Comparison of ENCODE assay signal across 27 cellular contexts in genomic region chr10:117135026-117135372, GRCh38. TPM values are rescaled to one million over a fixed set of nuclear protein-coding genes. Genes with fewer than 3 reads are reported as not detected.
DNase-seq lines count a peak whose midpoint lies in the region; ATAC-seq, FAIRE-seq and TF ChIP-seq lines count a peak whose summit lies in the region.
"Had no signal": no experiment of that assay in that cellular context is flagged by ENCODE, and none has a peak within 500 bp of the region (broad histone marks: within the 10 kb centered on the region; RNA-seq: fewer than 3 reads in every experiment).

No MANE protein-coding gene starts in this region.

- no peak overlapping the region for H3K14ac ChIP-seq in H1 (ENCODE audit: insufficient read length)

- H2AK5ac ChIP-seq in H1 (ENCODE audit: low read depth, low read length): no peak overlapping the region; the same call in 1 of the 2 replicates

- H3K23ac ChIP-seq in H1 (ENCODE audit: insufficient read length): no peak overlapping the region

- 7% methylated on average over 6 of the region's 6 CpGs; no CpG with 5 or more reads in 1 of the 2 experiments for WGBS in H1 (ENCODE audit: extremely low coverage in 1 of 2, insufficient coverage in 1 of 2, insufficient read length in 1 of 2, insufficient replicate concordance in 2 of 2, low coverage in 1 of 2, low lambda C conversion rate in 2 of 2, missing lambda C conversion rate in 1 of 2), 2 experiments
- WGBS in mesodermal cell (ENCODE audit: insufficient coverage in 2 of 2), 2 experiments: 18 to 21% methylated on average over 4 of the region's 6 CpGs
- WGBS in testis, 2 donors: 59 to 61% methylated on average over 6 of the region's 6 CpGs

- no peak overlapping the region for H3K4ac ChIP-seq in H1 (replicated peaks; ENCODE audit: insufficient read length, low read depth, low read length)

- H3K27me3 ChIP-seq in left ventricle myocardium inferior (ENCODE audit: low read depth): peaks cover 99% of the 10 kb centered on the region
- peaks cover 97 to 99% (median 98%) of the 10 kb centered on the region in 4 experiments for H3K27me3 ChIP-seq in H1 (replicated peaks in 1 of 4; ENCODE audit: control insufficient read depth in 3 of 4, extremely low read depth in 1 of 4, insufficient read depth in 3 of 4, low read length in 3 of 4)
- H3K27me3 ChIP-seq in testis: no peaks in the 10 kb centered on the region
- H3K27me3 ChIP-seq in SJCRH30: no peaks in the 10 kb centered on the region

- no peak overlapping the region for H2BK120ac ChIP-seq in H1 (replicated peaks; ENCODE audit: low read depth, low read length)

- no peak overlapping the region for H3K18ac ChIP-seq in H1 (ENCODE audit: extremely low read depth, low read length)

- H4K20me1 ChIP-seq in H1 (replicated peaks in 1 of 2; ENCODE audit: control insufficient read depth in 1 of 2, insufficient read depth in 2 of 2, low read length in 2 of 2): peaks cover 10 to 12% of the 10 kb centered on the region in 2 experiments

- H3K9me3 ChIP-seq in left ventricle myocardium inferior (replicated peaks): no peaks in the 10 kb centered on the region
- H3K9me3 ChIP-seq in H1 (ENCODE audit: insufficient read depth in 2 of 2, low read depth in 1 of 2, low read length in 1 of 2): no peaks in the 10 kb centered on the region
- H3K9me3 ChIP-seq in mesodermal cell (ENCODE audit: control insufficient read depth, low read length): no peaks in the 10 kb centered on the region
- H3K9me3 ChIP-seq in testis: no peaks in the 10 kb centered on the region
- no peaks in the 10 kb centered on the region for H3K9me3 ChIP-seq in SJCRH30 (replicated peaks)
- H3K9me3 ChIP-seq: upper lobe of left lung had no signal

- H3K4me1 ChIP-seq in left ventricle myocardium inferior (peaks cover 57% of the 10 kb centered on the region), H1 (replicated peaks in 1 of 4; ENCODE audit: control insufficient read depth in 3 of 4, insufficient read depth in 4 of 4, low read length in 3 of 4) (peaks cover 6 to 38% (median 17%) of the 10 kb centered on the region in 4 experiments), mesodermal cell (ENCODE audit: control insufficient read depth, insufficient read depth, low read length, poor library complexity, severe bottlenecking) (peaks cover 42% of the 10 kb centered on the region), testis (peaks cover 8% of the 10 kb centered on the region), SJCRH30 (peaks cover under 1% of the 10 kb centered on the region)

- DNase-seq in left ventricle myocardium inferior (no peak), left ventricle myocardium superior (no peak), H1 (ENCODE audit: low read depth in 1 of 2, low spot score in 2 of 2) (no peak), testis (no peak), SJCRH30 (no peak)
- DNase-seq: activated CD4-positive, alpha-beta T cell treated with anti-CD3 and anti-CD28 coated beads, Interleukin-2, amount 10 ng/mL, durations not matched to agents 7 days and 5 days; DMS79; immature natural killer cell; IMR-90; NCI-H1105 treated with DMSO at 0.1 percent for 48 hours; NCI-H2107; NCI-H510A treated with DMSO at 0.1 percent for 48 hours; Peyer's patch; stimulated activated CD4-positive, alpha-beta T cell treated with anti-CD3 and anti-CD28 coated beads, Interleukin-4, amount 100 ng/mL, for 4 hours had no signal

- TF ChIP-seq POLR2A in H1 (IDR thresholded peaks at IDR 0.05; ENCODE audit: control extremely low read depth in 1 of 2, low read depth in 2 of 2, low read length in 2 of 2) (no peak), testis (IDR thresholded peaks at IDR 0.05) (no peak)

- H2BK5ac ChIP-seq in H1 (ENCODE audit: low read depth, low read length): no peak overlapping the region

- H4K91ac ChIP-seq in H1 (replicated peaks; ENCODE audit: insufficient read length, low read length): no peak overlapping the region

- H3K4me3 ChIP-seq in left ventricle myocardium inferior: peak overlapping the region; percentile 47
- H3K4me3 ChIP-seq in H1 (ENCODE audit: extremely low read depth in 1 of 4, insufficient read depth in 2 of 4, low read depth in 3 of 4, low read length in 4 of 4): peak overlapping the region; percentile 11 to 55 (median 26); a peak in 5 of 8 replicates
- H3K4me3 ChIP-seq in mesodermal cell (ENCODE audit: extremely low read depth, insufficient read depth, low read length, poor library complexity, severe bottlenecking): peak overlapping the region; percentile 19
- peak overlapping the region; percentile 21 to 34 for H3K4me3 ChIP-seq in testis
- no peak overlapping the region for H3K4me3 ChIP-seq in SJCRH30

- TF ChIP-seq RAD21 in H1 (IDR thresholded peaks at IDR 0.05 in 1 of 2, conservative IDR thresholded peaks at IDR 0.05 in 1 of 2; ENCODE audit: low read depth in 2 of 2, low read length in 2 of 2): no peak

- H3K56ac ChIP-seq in H1 (replicated peaks; ENCODE audit: insufficient read length, low read depth, low read length): no peak overlapping the region

- TF ChIP-seq CTCF in left ventricle myocardium inferior (IDR thresholded peaks at IDR 0.05; ENCODE audit: borderline replicate concordance) (no peak), H1 (IDR thresholded peaks at IDR 0.05; ENCODE audit: control extremely low read depth in 1 of 3, insufficient read depth in 1 of 3, low read depth in 1 of 3, low read length in 3 of 3) (no peak), testis (IDR thresholded peaks at IDR 0.05) (no peak)

- H3K4me2 ChIP-seq in H1 (ENCODE audit: insufficient read depth in 1 of 2, low read depth in 2 of 2, low read length in 2 of 2): peak overlapping the region; percentile 63 to 78

- no peak overlapping the region for H2AFZ ChIP-seq in H1 (ENCODE audit: low read length)

- ATAC-seq in left ventricle myocardium superior (no peak), SK-N-SH treated with all-trans-retinoic acid at 6 μM for 48 hours (no peak), HG02885 (IDR thresholded peaks at IDR 0.05; ENCODE audit: poor library complexity, unreplicated experiment) (no peak)
- ATAC-seq: activated T-helper 17 cell treated with anti-CD3 and anti-CD28 coated beads, Interleukin-2, amount 50 U/mL, for 72 hours had no signal

- H4K8ac ChIP-seq in H1 (ENCODE audit: extremely low read depth, insufficient read depth, low read length): no peak overlapping the region

- H2BK15ac ChIP-seq in H1 (ENCODE audit: low read length): no peak overlapping the region

- intact Hi-C loops in left ventricle myocardium inferior (cut with micrococcal nuclease): no loop called here
- intact Hi-C loops in left ventricle myocardium superior (cut with micrococcal nuclease): no loop called here
- intact Hi-C loops in testis (cut with DNase I; ENCODE audit: low total_unique reads): no loop called here

- CTCF ChIA-PET in H1 (lab: Charles Lee; ENCODE audit: partially characterized antibody): interaction anchor here (0.7 to 13.8 kb wide), 15 partner anchors 8 to 413 kb away, joined by 3 to 212 read pairs (median 5); no protein-coding TSS in a partner anchor

- no peak overlapping the region for H4K5ac ChIP-seq in H1 (ENCODE audit: insufficient read length, low read depth, low read length)

- no peaks in the 10 kb centered on the region for H3K79me2 ChIP-seq in H1 (ENCODE audit: control insufficient read depth in 1 of 2, insufficient read depth in 2 of 2, low read length in 2 of 2)

- no peak for TF ChIP-seq EP300 in H1 (IDR thresholded peaks at IDR 0.05; ENCODE audit: borderline replicate concordance in 1 of 2, low read depth in 2 of 2, low read length in 2 of 2)

- H3K27ac ChIP-seq in left ventricle myocardium inferior (replicated peaks) (no peak overlapping the region), H1 (ENCODE audit: low read depth, low read length) (no peak overlapping the region), mesodermal cell (ENCODE audit: low read depth, low read length, severe bottlenecking) (peak overlapping the region; percentile 39), testis (no peak overlapping the region), SJCRH30 (no peak overlapping the region)
- H3K27ac ChIP-seq: 22Rv1, Peyer's patch, upper lobe of left lung had no signal

- H3K36me3 ChIP-seq in left ventricle myocardium inferior (no peaks in the 10 kb centered on the region), H1 (ENCODE audit: control insufficient read depth in 2 of 4, insufficient read depth in 4 of 4, low read length in 3 of 4) (peaks cover 0 to 7% (median 0%) of the 10 kb centered on the region in 4 experiments; a peak in 1 of 8 replicates), mesodermal cell (ENCODE audit: control insufficient read depth, insufficient read depth, low read length) (no peaks in the 10 kb centered on the region), testis (ENCODE audit: low read depth, missing control alignments) (no peaks in the 10 kb centered on the region), SJCRH30 (no peaks in the 10 kb centered on the region)
- H3K36me3 ChIP-seq: Peyer's patch, upper lobe of left lung had no signal

- H2BK12ac ChIP-seq in H1 (ENCODE audit: low read depth, low read length): no peak overlapping the region

- H2BK20ac ChIP-seq in H1 (ENCODE audit: low read length): no peak overlapping the region

- H3K23me2 ChIP-seq in H1 (ENCODE audit: low read depth, low read length): peaks cover 7% of the 10 kb centered on the region; the same call in 1 of the 2 replicates

- FAIRE-seq in H1 (lab: Jason Lieb, UNC): no peak
- FAIRE-seq: colon, GM12891 had no signal

- H3K79me1 ChIP-seq in H1 (ENCODE audit: low read depth, low read length): no peaks in the 10 kb centered on the region

- H3K9ac ChIP-seq in H1 (replicated peaks in 1 of 4; ENCODE audit: extremely low read depth in 1 of 4, low read depth in 3 of 4, low read length in 3 of 4): no peak overlapping the region

- POLR2A ChIA-PET in H1 (lab: Charles Lee; ENCODE audit: partially characterized antibody): interaction anchor here (1.1 to 4.5 kb wide), 4 partner anchors 25 to 398 kb away, joined by 3 to 24 read pairs (median 8); no protein-coding TSS in a partner anchor

TF ChIP-seq in H1, 55 proteins besides CTCF, POLR2A, EP300 and RAD21 (continues in another document):
- no peak for TF ChIP-seq ASH2L (IDR thresholded peaks at IDR 0.05; ENCODE audit: low read length)

RNA-seq across cellular contexts. Expression of gene VAX1, which starts 3.1 kb away (rescaled TPM):
- total RNA-seq in left ventricle myocardium inferior (not detected), left ventricle myocardium superior (not detected), testis (under 1 TPM; 0.56 to 0.71 TPM)
- not detected in 2 replicates for total RNA-seq in H1 (2021; fragmentation: NEBNext Ultra II Directional; extraction: Animal tissue kit (Norgen Biotek cat#: 25700))
- polyA plus RNA-seq in H1 (2011; rRNA removed) (0.09 TPM in 1 of 2 replicates, not detected in the other), testis (ENCODE audit: insufficient read depth, low read depth, low replicate concordance) (0.47 TPM)
- polyA plus RNA-seq in H1 (2011; cell fraction: cytosol; rRNA removed): not detected
- polyA plus RNA-seq in H1 (2011; cell fraction: nucleus; rRNA removed): not detected
- polyA plus RNA-seq in H1 (2012, experiment 1 of 2): not detected in 4 replicates
- polyA plus RNA-seq in H1 (2012, experiment 2 of 2): not detected
- polyA plus RNA-seq in H1 (2013, experiment 1 of 2): 0.02 TPM
- not detected for polyA plus RNA-seq in H1 (2013, experiment 2 of 2)
- polyA minus RNA-seq in H1 (2011; rRNA and poly(A)+ RNA removed): not detected in 2 replicates
- not detected for polyA minus RNA-seq in H1 (2011; cell fraction: cytosol; rRNA and poly(A)+ RNA removed)
- not detected for polyA minus RNA-seq in H1 (2011; cell fraction: nucleus; rRNA and poly(A)+ RNA removed)
- polyA plus RNA-seq in mesodermal cell (2013, experiment 1 of 2): 1.1 TPM
- polyA plus RNA-seq in mesodermal cell (2013, experiment 2 of 2): 1.7 TPM
- total RNA-seq in SJCRH30 (2014; rRNA removed; shearing (Covaris generic)): not detected in 2 replicates
- total RNA-seq: activated CD4-positive, alpha-beta T cell treated with anti-CD3 and anti-CD28 coated beads, Interleukin-2, amount 10 ng/mL, durations not matched to agents 7 days and 5 days; activated T-helper 17 cell treated with anti-CD3 and anti-CD28 coated beads, Interleukin-2, amount 50 U/mL, for 72 hours; fibroblast of lung; glomerular endothelial cell; IMR-90; lower leg skin; osteoblast; Peyer's patch; T-helper 2 cell treated with Interferon-gamma antibody and Interleukin-4, amounts not matched to agents 100 ng/mL and 5 ng/mL, for 36 hours; upper lobe of left lung had no signal
- polyA plus RNA-seq: fibroblast of lung, immature natural killer cell, IMR-90 had no signal
